ENCODE assay signal across 28 cellular contexts in genomic region chr18:45151645-45152044, GRCh38.
"Had no signal": no experiment of that assay in that cellular context is flagged by ENCODE, and none has a peak within 500 bp of the region (broad histone marks: within the 10 kb centered on the region; RNA-seq: fewer than 3 reads in every experiment).

No MANE protein-coding gene starts in this region.

- H3K36me3 ChIP-seq: colonic mucosa, esophagus muscularis mucosa, esophagus squamous epithelium, gastrocnemius medialis, gastroesophageal sphincter, heart left ventricle, heart right ventricle had no signal

- H3K27ac Mint-ChIP-seq: dendritic cell treated with granulocyte-macrophage colony-stimulating factor and Interleukin-4, amounts not matched to agents 40 ng/mL and 50 ng/mL, for 4 days; effector memory CD8-positive, alpha-beta T cell; endodermal cell had no signal

- H3K4me3 Mint-ChIP-seq: dendritic cell treated with granulocyte-macrophage colony-stimulating factor and Interleukin-4, amounts not matched to agents 40 ng/mL and 50 ng/mL, for 4 days; effector memory CD8-positive, alpha-beta T cell; endodermal cell had no signal

- H3K4me1 ChIP-seq: colonic mucosa, gastroesophageal sphincter had no signal

- H3K4me3 ChIP-seq: colonic mucosa, coronary artery, dorsolateral prefrontal cortex, esophagus muscularis mucosa, esophagus squamous epithelium, gastrocnemius medialis, gastroesophageal sphincter, heart left ventricle, heart right ventricle had no signal

- FAIRE-seq: colon, endometrium, endothelial cell of umbilical vein, frontal cortex had no signal

- H3K27me3 Mint-ChIP-seq: dendritic cell treated with granulocyte-macrophage colony-stimulating factor and Interleukin-4, amounts not matched to agents 40 ng/mL and 50 ng/mL, for 4 days had no signal

- ATAC-seq: effector memory CD8-positive, alpha-beta T cell; esophagus mucosa; foreskin keratinocyte; gastrocnemius medialis; gastroesophageal sphincter; heart left ventricle; heart right ventricle had no signal

- H3K9me3 Mint-ChIP-seq: dendritic cell treated with granulocyte-macrophage colony-stimulating factor and Interleukin-4, amounts not matched to agents 40 ng/mL and 50 ng/mL, for 4 days; effector memory CD8-positive, alpha-beta T cell; endodermal cell had no signal

- DNase-seq: colonic mucosa; dermis blood vessel endothelial cell; dorsolateral prefrontal cortex; effector CD4-positive, alpha-beta T cell; effector CD8-positive, alpha-beta T cell; effector memory CD4-positive, alpha-beta T cell; effector memory CD8-positive, alpha-beta T cell; endodermal cell; erythroblast; esophagus squamous epithelium; foreskin fibroblast; foreskin keratinocyte; foreskin melanocyte; gastrocnemius medialis; glutamatergic neuron; head of caudate nucleus; heart left ventricle; heart right ventricle had no signal

- H3K27me3 ChIP-seq: colonic mucosa, dorsolateral prefrontal cortex, esophagus muscularis mucosa, esophagus squamous epithelium, foreskin keratinocyte, gastrocnemius medialis, gastroesophageal sphincter, heart left ventricle, heart right ventricle had no signal

- H3K27ac ChIP-seq: colonic mucosa, coronary artery, dorsolateral prefrontal cortex, epithelial cell of prostate, esophagus muscularis mucosa, esophagus squamous epithelium, foreskin keratinocyte, gastrocnemius medialis, gastroesophageal sphincter, heart left ventricle, heart right ventricle had no signal

- H3K9me3 ChIP-seq: colonic mucosa, esophagus muscularis mucosa, esophagus squamous epithelium, gastrocnemius medialis, gastroesophageal sphincter had no signal
